ENCODE assay signal across 8 cellular contexts in genomic region chr12:49580572-49581535, GRCh38. TPM values are rescaled to one million over a fixed set of nuclear protein-coding genes. Genes with fewer than 3 reads are reported as not detected.
A peak's percentile ranks its signal among the peaks of the same experiment; 100 is the strongest.
DNase-seq lines count a peak whose midpoint lies in the region; ATAC-seq, FAIRE-seq and TF ChIP-seq lines count a peak whose summit lies in the region.

No MANE protein-coding gene starts in this region.

- H3K36me3 ChIP-seq in Karpas-422 (ENCODE audit: insufficient read depth, low read length), result no peaks in the 10 kb centered on the region; the same call in 1 of the 2 replicates
- no peaks in the 10 kb centered on the region for H3K36me3 ChIP-seq in upper lobe of right lung

- no peak for FAIRE-seq in RCC 7860 (lab: Jason Lieb, UNC)

- no peaks in the 10 kb centered on the region for H3K9me2 ChIP-seq in Karpas-422 (replicated peaks; ENCODE audit: insufficient read depth, low read length)

- H3K4me1 ChIP-seq in Karpas-422 (ENCODE audit: low read length) (peaks cover 6% of the 10 kb centered on the region; the same call in 1 of the 2 replicates), upper lobe of right lung (peaks cover 14% of the 10 kb centered on the region)

- no peak overlapping the region for H3K9ac ChIP-seq in Karpas-422 (ENCODE audit: low read length)

- no peaks in the 10 kb centered on the region for H3K9me3 ChIP-seq in Karpas-422 (ENCODE audit: low read length)
- no peaks in the 10 kb centered on the region for H3K9me3 ChIP-seq in upper lobe of right lung

- no peaks in the 10 kb centered on the region for H3K27me3 ChIP-seq in Karpas-422 (ENCODE audit: low read length)
- H3K27me3 ChIP-seq in upper lobe of right lung, result no peaks in the 10 kb centered on the region

- no peak overlapping the region for H3K4me2 ChIP-seq in Karpas-422 (ENCODE audit: low read depth, low read length, poor library complexity, severe bottlenecking)

- H3K4me3 ChIP-seq in Karpas-422 (ENCODE audit: low read length) (no peak overlapping the region), upper lobe of right lung (no peak overlapping the region)

- H2AFZ ChIP-seq in Karpas-422 (ENCODE audit: low read length), result no peak overlapping the region

- peak; percentile 86 for TF ChIP-seq CTCF in upper lobe of right lung (IDR thresholded peaks at IDR 0.05)

- peaks cover 17% of the 10 kb centered on the region; the same call in 1 of the 2 replicates for H3K79me2 ChIP-seq in Karpas-422 (ENCODE audit: low read length)

- H3K27ac ChIP-seq in Karpas-422 (ENCODE audit: low read length), result no peak overlapping the region
- H3K27ac ChIP-seq in upper lobe of right lung, result no peak overlapping the region

- H4K20me1 ChIP-seq in Karpas-422 (ENCODE audit: insufficient read depth, low read depth, low read length), result no peaks in the 10 kb centered on the region

- ATAC-seq in upper lobe of right lung, result peak; percentile 91

- intact Hi-C loops in upper lobe of right lung (cut with DNase I), result no loop called here

- DNase-seq in GM04504 (ENCODE audit: low read depth) (peak; percentile 38), Karpas-422 (peak; percentile 80), RCC 7860 (ENCODE audit: low spot score) (peak; percentile 50), foreskin melanocyte (peak; percentile 76), non-pigmented ciliary epithelial cell (ENCODE audit: low read depth) (peak; percentile 44), upper lobe of right lung (no peak)
- peak; percentile 76 for DNase-seq in activated effector memory CD4-positive, alpha-beta T cell treated with anti-CD3 and anti-CD28 coated beads, Interleukin-2, amount 50 U/mL, for 16 hours
- DNase-seq in activated CD4-positive, CD25-positive, alpha-beta regulatory T cell treated with anti-CD3 and anti-CD28 coated beads, Interleukin-2, amount 50 U/mL, for 72 hours, result no peak

RNA-seq across cellular contexts. Expression of gene MCRS1, which starts 12.9 kb away (rescaled TPM):
- 28.6 and 51.8 TPM in 2 replicates for total RNA-seq in Karpas-422 (2014; rRNA removed; shearing (Covaris generic); ENCODE audit: low replicate concordance)
- 54.0 TPM for total RNA-seq in upper lobe of right lung

RNA-seq across cellular contexts. Expression of gene FAM186B, which starts 24.6 kb away (rescaled TPM):
- total RNA-seq in Karpas-422 (2014; rRNA removed; shearing (Covaris generic); ENCODE audit: low replicate concordance), result 1.1 TPM in 1 of 2 replicates, not detected in the other
- 0.75 TPM for total RNA-seq in upper lobe of right lung

RNA-seq across cellular contexts. Expression of gene KCNH3, which starts 42.0 kb away (rescaled TPM):
- not detected in 2 replicates for total RNA-seq in Karpas-422 (2014; rRNA removed; shearing (Covaris generic); ENCODE audit: low replicate concordance)
- total RNA-seq in upper lobe of right lung, result 0.90 TPM

RNA-seq across cellular contexts. Expression of gene PRPF40B, which starts 42.5 kb away (rescaled TPM):
- 5.0 and 14.1 TPM in 2 replicates for total RNA-seq in Karpas-422 (2014; rRNA removed; shearing (Covaris generic); ENCODE audit: low replicate concordance)
- total RNA-seq in upper lobe of right lung, result 19.9 TPM

Comparison
In these comparisons a context has a peak if more than half of its experiments do, and no peak if none do; other contexts are left out.
1. DNase-seq: peak in GM04504 (single experiment), Karpas-422 (single experiment), RCC 7860 (single experiment), activated effector memory CD4-positive, alpha-beta T cell treated with anti-CD3 and anti-CD28 coated beads, Interleukin-2, amount 50 U/mL, for 16 hours (single experiment), foreskin melanocyte (single experiment) and non-pigmented ciliary epithelial cell (single experiment); none in upper lobe of right lung (single experiment) and activated CD4-positive, CD25-positive, alpha-beta regulatory T cell treated with anti-CD3 and anti-CD28 coated beads, Interleukin-2, amount 50 U/mL, for 72 hours (single experiment).